ENCODE assay signal across 13 cellular contexts in the genomic region with DNA sequence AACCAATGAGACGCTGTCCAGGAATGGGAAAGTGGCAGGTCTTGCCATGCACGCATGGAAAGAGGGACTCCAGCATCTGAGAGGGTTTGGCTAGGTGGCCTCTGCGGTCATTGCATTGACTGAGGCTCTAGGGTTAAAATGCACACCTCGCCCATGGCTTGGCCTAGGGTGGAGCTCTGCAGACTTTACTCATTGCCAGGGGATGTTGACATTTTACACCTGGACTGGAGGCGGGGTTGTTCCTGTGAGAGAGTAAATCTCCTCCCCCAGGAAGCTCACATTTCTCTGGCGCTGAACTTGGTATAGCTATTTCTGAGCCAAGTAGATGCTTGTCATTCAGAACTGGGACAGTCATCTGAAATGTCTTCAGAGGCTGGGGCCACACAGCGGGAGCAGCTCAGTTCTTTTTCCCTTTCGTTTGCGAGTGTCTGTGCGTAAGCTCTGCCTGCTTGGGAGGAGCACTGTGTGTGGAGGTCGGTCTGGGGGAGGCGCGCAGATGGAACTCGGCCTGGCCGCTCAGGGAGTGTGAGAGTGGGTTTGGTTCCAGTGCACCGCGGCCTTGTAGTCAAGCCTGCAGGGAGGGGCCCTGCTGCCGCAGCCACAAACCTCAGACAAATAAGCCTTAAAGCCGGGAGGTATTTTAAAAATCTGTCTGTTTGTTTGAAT.
DNase-seq lines count a peak whose midpoint lies in the region; ATAC-seq and TF ChIP-seq lines count a peak whose summit lies in the region.
"Had no signal": no experiment of that assay in that cellular context is flagged by ENCODE, and none has a peak within 500 bp of the region (broad histone marks: within the 10 kb centered on the region; RNA-seq: fewer than 3 reads in every experiment).

No MANE protein-coding gene starts in this region.

- H3K9me3 Mint-ChIP-seq in WTC11: no peaks in the 10 kb centered on the region
- no peaks in the 10 kb centered on the region for H3K9me3 Mint-ChIP-seq in immature natural killer cell
- H3K9me3 Mint-ChIP-seq: naive thymus-derived CD4-positive, alpha-beta T cell had no signal

- H3K4me3 Mint-ChIP-seq in WTC11: no peak overlapping the region
- H3K4me3 Mint-ChIP-seq in immature natural killer cell: peak overlapping the region in 1 of 5 donors; percentile 48
- H3K4me3 Mint-ChIP-seq: naive thymus-derived CD4-positive, alpha-beta T cell had no signal

- H3K36me3 ChIP-seq in skeletal muscle tissue (ENCODE audit: control insufficient read depth in 3 of 3, insufficient read depth in 3 of 3, low read length in 3 of 3): peaks cover 21 to 35% (median 27%) of the 10 kb centered on the region in 3 donors

- DNase-seq in NCI-H510A treated with DMSO at 0.1 percent for 48 hours (lab: John Stamatoyannopoulos, UW) (peak; percentile 22), NCI-H510A (lab: John Stamatoyannopoulos, UW) (no peak), WTC11 (ENCODE audit: low spot score) (no peak), left lobe of liver (ENCODE audit: low spot score) (no peak), immature natural killer cell (no peak)
- DNase-seq in activated CD4-positive, alpha-beta T cell treated with anti-CD3 and anti-CD28 coated beads, Interleukin-2, amount 50 U/mL, for 1 hour: no peak
- DNase-seq: naive thymus-derived CD4-positive, alpha-beta T cell; NCI-H2171 treated with DMSO at 0.1 percent for 48 hours; SHP77; stimulated activated CD4-positive, alpha-beta T cell treated with anti-CD3 and anti-CD28 coated beads, Interleukin-12 subunit alpha, Interleukin-12 subunit beta, amount 100 ng/mL, for 4 hours had no signal

- ATAC-seq in WTC11: peak; percentile 36; the same call in 1 of the 2 replicates
- ATAC-seq in left lobe of liver: peak; percentile 47
- ATAC-seq in HG03354 (IDR thresholded peaks at IDR 0.05; ENCODE audit: poor library complexity, severe bottlenecking, unreplicated experiment): no peak
- ATAC-seq: naive thymus-derived CD4-positive, alpha-beta T cell had no signal

- TF ChIP-seq CTCF in WTC11 (IDR thresholded peaks at IDR 0.05): no peak

- POLR2A ChIA-PET in WTC11 (lab: Charles Lee): interaction anchor here (0.6 kb wide), 1 partner anchor 79 kb away, joined by 3 read pairs; no protein-coding TSS in a partner anchor

- H3K27ac Mint-ChIP-seq in WTC11 (no peak overlapping the region), immature natural killer cell (no peak overlapping the region)

- H3K9ac ChIP-seq in skeletal muscle tissue (ENCODE audit: low read depth in 1 of 3, low read length in 3 of 3): peak overlapping the region in 1 of 3 donors; percentile 52

- H3K27me3 Mint-ChIP-seq in WTC11 (ENCODE audit: low read depth) (no peaks in the 10 kb centered on the region), immature natural killer cell (ENCODE audit: low read depth in 3 of 3) (no peaks in the 10 kb centered on the region)
- H3K27me3 Mint-ChIP-seq: naive thymus-derived CD4-positive, alpha-beta T cell had no signal

- H3K4me1 Mint-ChIP-seq in WTC11 (peaks cover 18% of the 10 kb centered on the region), immature natural killer cell (peaks cover 2 to 5% of the 10 kb centered on the region in 2 donors)

- H3K27me3 ChIP-seq in skeletal muscle tissue (ENCODE audit: control insufficient read depth in 3 of 3, insufficient read depth in 3 of 3, low read length in 3 of 3): no peaks in the 10 kb centered on the region
- H3K27me3 ChIP-seq: tibial nerve had no signal

- H3K4me3 ChIP-seq in skeletal muscle tissue (ENCODE audit: low read length in 3 of 3): peak overlapping the region; percentile 0 to 55 (median 54)
- H3K4me3 ChIP-seq: tibial nerve had no signal

- H3K36me3 Mint-ChIP-seq in WTC11 (peaks cover 27% of the 10 kb centered on the region), immature natural killer cell (peaks cover 24 to 68% (median 30%) of the 10 kb centered on the region in 3 donors)

- H3K9me3 ChIP-seq in skeletal muscle tissue (ENCODE audit: control insufficient read depth in 3 of 3, low read length in 3 of 3): no peaks in the 10 kb centered on the region
- H3K9me3 ChIP-seq: tibial nerve had no signal

- H3K27ac ChIP-seq in skeletal muscle tissue (ENCODE audit: low read depth, low read length): peak overlapping the region; percentile 52
- H3K27ac ChIP-seq: tibial nerve had no signal

- peaks cover 8 to 30% (median 16%) of the 10 kb centered on the region in 3 donors for H3K4me1 ChIP-seq in skeletal muscle tissue (ENCODE audit: control insufficient read depth in 3 of 3, insufficient read depth in 3 of 3, low read length in 3 of 3)

- CTCF ChIA-PET in WTC11 (lab: Charles Lee): no interaction called here

TF ChIP-seq in WTC11, 78 proteins besides CTCF, POLR2A, EP300 and RAD21:
- no peak for TF ChIP-seq TCF7 (CRISPR knock-in tag; IDR thresholded peaks at IDR 0.05; ENCODE audit: low read depth)
- no peak for TF ChIP-seq NFATC4 (CRISPR knock-in tag; IDR thresholded peaks at IDR 0.05)
- TF ChIP-seq NFE2L1 (CRISPR knock-in tag; IDR thresholded peaks at IDR 0.05): no peak
- TF ChIP-seq, protein P1, sequence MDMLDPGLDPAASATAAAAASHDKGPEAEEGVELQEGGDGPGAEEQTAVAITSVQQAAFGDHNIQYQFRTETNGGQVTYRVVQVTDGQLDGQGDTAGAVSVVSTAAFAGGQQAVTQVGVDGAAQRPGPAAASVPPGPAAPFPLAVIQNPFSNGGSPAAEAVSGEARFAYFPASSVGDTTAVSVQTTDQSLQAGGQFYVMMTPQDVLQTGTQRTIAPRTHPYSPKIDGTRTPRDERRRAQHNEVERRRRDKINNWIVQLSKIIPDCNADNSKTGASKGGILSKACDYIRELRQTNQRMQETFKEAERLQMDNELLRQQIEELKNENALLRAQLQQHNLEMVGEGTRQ (CRISPR knock-in tag; IDR thresholded peaks at IDR 0.05): no peak
- TF ChIP-seq, protein P2, sequence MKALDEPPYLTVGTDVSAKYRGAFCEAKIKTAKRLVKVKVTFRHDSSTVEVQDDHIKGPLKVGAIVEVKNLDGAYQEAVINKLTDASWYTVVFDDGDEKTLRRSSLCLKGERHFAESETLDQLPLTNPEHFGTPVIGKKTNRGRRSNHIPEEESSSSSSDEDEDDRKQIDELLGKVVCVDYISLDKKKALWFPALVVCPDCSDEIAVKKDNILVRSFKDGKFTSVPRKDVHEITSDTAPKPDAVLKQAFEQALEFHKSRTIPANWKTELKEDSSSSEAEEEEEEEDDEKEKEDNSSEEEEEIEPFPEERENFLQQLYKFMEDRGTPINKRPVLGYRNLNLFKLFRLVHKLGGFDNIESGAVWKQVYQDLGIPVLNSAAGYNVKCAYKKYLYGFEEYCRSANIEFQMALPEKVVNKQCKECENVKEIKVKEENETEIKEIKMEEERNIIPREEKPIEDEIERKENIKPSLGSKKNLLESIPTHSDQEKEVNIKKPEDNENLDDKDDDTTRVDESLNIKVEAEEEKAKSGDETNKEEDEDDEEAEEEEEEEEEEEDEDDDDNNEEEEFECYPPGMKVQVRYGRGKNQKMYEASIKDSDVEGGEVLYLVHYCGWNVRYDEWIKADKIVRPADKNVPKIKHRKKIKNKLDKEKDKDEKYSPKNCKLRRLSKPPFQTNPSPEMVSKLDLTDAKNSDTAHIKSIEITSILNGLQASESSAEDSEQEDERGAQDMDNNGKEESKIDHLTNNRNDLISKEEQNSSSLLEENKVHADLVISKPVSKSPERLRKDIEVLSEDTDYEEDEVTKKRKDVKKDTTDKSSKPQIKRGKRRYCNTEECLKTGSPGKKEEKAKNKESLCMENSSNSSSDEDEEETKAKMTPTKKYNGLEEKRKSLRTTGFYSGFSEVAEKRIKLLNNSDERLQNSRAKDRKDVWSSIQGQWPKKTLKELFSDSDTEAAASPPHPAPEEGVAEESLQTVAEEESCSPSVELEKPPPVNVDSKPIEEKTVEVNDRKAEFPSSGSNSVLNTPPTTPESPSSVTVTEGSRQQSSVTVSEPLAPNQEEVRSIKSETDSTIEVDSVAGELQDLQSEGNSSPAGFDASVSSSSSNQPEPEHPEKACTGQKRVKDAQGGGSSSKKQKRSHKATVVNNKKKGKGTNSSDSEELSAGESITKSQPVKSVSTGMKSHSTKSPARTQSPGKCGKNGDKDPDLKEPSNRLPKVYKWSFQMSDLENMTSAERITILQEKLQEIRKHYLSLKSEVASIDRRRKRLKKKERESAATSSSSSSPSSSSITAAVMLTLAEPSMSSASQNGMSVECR (CRISPR knock-in tag; IDR thresholded peaks at IDR 0.05; ENCODE audit: borderline replicate concordance): no peak
- no peak for TF ChIP-seq ESRRA (CRISPR knock-in tag; IDR thresholded peaks at IDR 0.05; ENCODE audit: borderline replicate concordance)
- TF ChIP-seq, protein P3, sequence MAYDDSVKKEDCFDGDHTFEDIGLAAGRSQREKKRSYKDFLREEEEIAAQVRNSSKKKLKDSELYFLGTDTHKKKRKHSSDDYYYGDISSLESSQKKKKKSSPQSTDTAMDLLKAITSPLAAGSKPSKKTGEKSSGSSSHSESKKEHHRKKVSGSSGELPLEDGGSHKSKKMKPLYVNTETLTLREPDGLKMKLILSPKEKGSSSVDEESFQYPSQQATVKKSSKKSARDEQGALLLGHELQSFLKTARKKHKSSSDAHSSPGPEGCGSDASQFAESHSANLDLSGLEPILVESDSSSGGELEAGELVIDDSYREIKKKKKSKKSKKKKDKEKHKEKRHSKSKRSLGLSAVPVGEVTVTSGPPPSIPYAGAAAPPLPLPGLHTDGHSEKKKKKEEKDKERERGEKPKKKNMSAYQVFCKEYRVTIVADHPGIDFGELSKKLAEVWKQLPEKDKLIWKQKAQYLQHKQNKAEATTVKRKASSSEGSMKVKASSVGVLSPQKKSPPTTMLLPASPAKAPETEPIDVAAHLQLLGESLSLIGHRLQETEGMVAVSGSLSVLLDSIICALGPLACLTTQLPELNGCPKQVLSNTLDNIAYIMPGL (CRISPR knock-in tag; IDR thresholded peaks at IDR 0.05): no peak
- TF ChIP-seq, protein P4, sequence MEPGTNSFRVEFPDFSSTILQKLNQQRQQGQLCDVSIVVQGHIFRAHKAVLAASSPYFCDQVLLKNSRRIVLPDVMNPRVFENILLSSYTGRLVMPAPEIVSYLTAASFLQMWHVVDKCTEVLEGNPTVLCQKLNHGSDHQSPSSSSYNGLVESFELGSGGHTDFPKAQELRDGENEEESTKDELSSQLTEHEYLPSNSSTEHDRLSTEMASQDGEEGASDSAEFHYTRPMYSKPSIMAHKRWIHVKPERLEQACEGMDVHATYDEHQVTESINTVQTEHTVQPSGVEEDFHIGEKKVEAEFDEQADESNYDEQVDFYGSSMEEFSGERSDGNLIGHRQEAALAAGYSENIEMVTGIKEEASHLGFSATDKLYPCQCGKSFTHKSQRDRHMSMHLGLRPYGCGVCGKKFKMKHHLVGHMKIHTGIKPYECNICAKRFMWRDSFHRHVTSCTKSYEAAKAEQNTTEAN (CRISPR knock-in tag; IDR thresholded peaks at IDR 0.05): no peak
- no peak for TF ChIP-seq PRRX2 (CRISPR knock-in tag; IDR thresholded peaks at IDR 0.05)
- no peak for TF ChIP-seq ELF4 (CRISPR knock-in tag; IDR thresholded peaks at IDR 0.05; ENCODE audit: low read depth)
- no peak for TF ChIP-seq IRF2 (CRISPR knock-in tag; IDR thresholded peaks at IDR 0.05; ENCODE audit: borderline replicate concordance, low read depth)
- TF ChIP-seq SP1 (CRISPR knock-in tag; conservative IDR thresholded peaks at IDR 0.05): no peak
- no peak for TF ChIP-seq ZNF317 (CRISPR knock-in tag; IDR thresholded peaks at IDR 0.05; ENCODE audit: borderline replicate concordance, low read depth)
